ENCODE assay signal across 1 cellular context in the genomic region with DNA sequence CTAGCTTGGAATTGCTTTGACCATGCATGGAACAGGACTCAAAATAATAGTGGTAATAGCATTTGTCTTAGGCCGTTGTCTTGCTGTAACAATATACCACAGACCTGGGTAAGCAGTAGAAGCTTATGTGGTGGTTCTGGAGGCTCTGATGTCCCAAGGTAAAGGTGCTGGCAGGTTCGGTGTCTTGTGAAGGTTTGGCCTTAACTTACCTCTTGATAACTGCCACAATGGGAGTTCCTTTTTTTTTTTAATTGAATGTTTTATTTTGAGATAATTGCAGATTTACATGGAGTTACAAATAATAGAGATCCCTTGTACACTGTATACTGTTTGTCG.
TF ChIP-seq lines count a peak whose summit lies in the region.

No MANE protein-coding gene starts in this region.

TF ChIP-seq in H1, 55 proteins besides CTCF, POLR2A, EP300 and RAD21:
- TF ChIP-seq SIX5 (IDR thresholded peaks at IDR 0.05; ENCODE audit: low read depth, low read length) (no peak), SIRT6 (IDR thresholded peaks at IDR 0.05; ENCODE audit: low read length) (peak; percentile 70), GTF2F1 (IDR thresholded peaks at IDR 0.05; ENCODE audit: borderline replicate concordance, low read depth, low read length) (no peak)
